In the genomic region with DNA sequence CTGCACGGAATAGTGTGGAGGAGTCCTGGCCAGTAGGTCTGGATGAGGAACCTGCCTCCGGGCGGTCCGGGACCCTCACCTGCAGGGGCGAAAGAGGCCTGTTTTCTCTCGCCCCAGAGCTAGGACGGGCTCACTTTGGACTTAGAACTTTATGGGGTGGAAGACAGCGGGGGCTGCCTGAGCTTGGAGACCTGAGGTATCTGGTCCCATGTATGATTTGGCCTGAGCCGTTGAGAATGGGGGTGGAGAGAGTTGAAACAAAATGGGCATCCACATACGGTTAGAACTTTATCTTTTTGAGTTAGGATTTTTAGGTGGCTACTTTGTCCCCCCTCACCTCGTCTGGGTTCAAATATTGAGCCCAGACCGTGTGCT, we compare ENCODE assay signal across 8 cellular contexts. TPM values are rescaled to one million over a fixed set of nuclear protein-coding genes. Genes with fewer than 3 reads are reported as not detected.
A peak's percentile ranks its signal among the peaks of the same experiment; 100 is the strongest.
DNase-seq lines count a peak whose midpoint lies in the region; ATAC-seq and TF ChIP-seq lines count a peak whose summit lies in the region.

No MANE protein-coding gene starts in this region.

- TF ChIP-seq CTCF in AG10803 (conservative IDR thresholded peaks at IDR 0.05; ENCODE audit: low read length), result no peak

- H3K4me3 Mint-ChIP-seq in activated T-helper 17 cell treated with anti-CD3 and anti-CD28 coated beads, Interleukin-2, amount 50 U/mL, for 72 hours, result peak overlapping the region; percentile 99
- H3K4me3 Mint-ChIP-seq in stimulated activated memory B cell treated with anti-CD40 and anti-IgM and Interleukin-4, amounts not matched to agents 10 μg/mL and 1 μg/mL and 100 μg/mL, for 72 hours, result peak overlapping the region; percentile 97

- peaks cover 74% of the 10 kb centered on the region for H3K36me3 Mint-ChIP-seq in activated T-helper 17 cell treated with anti-CD3 and anti-CD28 coated beads, Interleukin-2, amount 50 U/mL, for 72 hours (ENCODE audit: low read depth)
- H3K36me3 Mint-ChIP-seq in stimulated activated memory B cell treated with anti-CD40 and anti-IgM and Interleukin-4, amounts not matched to agents 10 μg/mL and 1 μg/mL and 100 μg/mL, for 72 hours, result peaks cover 17% of the 10 kb centered on the region

- H3K4me3 ChIP-seq in AG10803 (ENCODE audit: low read length), result peak overlapping the region; percentile 97
- peak overlapping the region; percentile 97 for H3K4me3 ChIP-seq in iPS-11a (ENCODE audit: low read depth, low read length)

- no peaks in the 10 kb centered on the region for H3K9me3 Mint-ChIP-seq in activated T-helper 17 cell treated with anti-CD3 and anti-CD28 coated beads, Interleukin-2, amount 50 U/mL, for 72 hours
- H3K9me3 Mint-ChIP-seq in stimulated activated memory B cell treated with anti-CD40 and anti-IgM and Interleukin-4, amounts not matched to agents 10 μg/mL and 1 μg/mL and 100 μg/mL, for 72 hours, result no peaks in the 10 kb centered on the region

- H3K4me1 Mint-ChIP-seq in activated T-helper 17 cell treated with anti-CD3 and anti-CD28 coated beads, Interleukin-2, amount 50 U/mL, for 72 hours, result peaks cover 49% of the 10 kb centered on the region
- peaks cover 84% of the 10 kb centered on the region for H3K4me1 Mint-ChIP-seq in stimulated activated memory B cell treated with anti-CD40 and anti-IgM and Interleukin-4, amounts not matched to agents 10 μg/mL and 1 μg/mL and 100 μg/mL, for 72 hours

- no peaks in the 10 kb centered on the region for H3K27me3 Mint-ChIP-seq in activated T-helper 17 cell treated with anti-CD3 and anti-CD28 coated beads, Interleukin-2, amount 50 U/mL, for 72 hours
- H3K27me3 Mint-ChIP-seq in stimulated activated memory B cell treated with anti-CD40 and anti-IgM and Interleukin-4, amounts not matched to agents 10 μg/mL and 1 μg/mL and 100 μg/mL, for 72 hours, result no peaks in the 10 kb centered on the region

- ATAC-seq in GM18870 (IDR thresholded peaks at IDR 0.05; ENCODE audit: unreplicated experiment) (peak; percentile 36), HG03066 (IDR thresholded peaks at IDR 0.05; ENCODE audit: low read depth, unreplicated experiment) (peak; percentile 36)
- ATAC-seq in activated T-helper 17 cell treated with anti-CD3 and anti-CD28 coated beads, Interleukin-2, amount 50 U/mL, for 72 hours (replicated peaks), result peak; percentile 72
- ATAC-seq in stimulated activated memory B cell treated with anti-CD40 and anti-IgM and Interleukin-4, amounts not matched to agents 10 μg/mL and 1 μg/mL and 100 μg/mL, for 72 hours, result peak; percentile 77

- peak overlapping the region; percentile 100 for H3K27ac Mint-ChIP-seq in activated T-helper 17 cell treated with anti-CD3 and anti-CD28 coated beads, Interleukin-2, amount 50 U/mL, for 72 hours
- H3K27ac Mint-ChIP-seq in stimulated activated memory B cell treated with anti-CD40 and anti-IgM and Interleukin-4, amounts not matched to agents 10 μg/mL and 1 μg/mL and 100 μg/mL, for 72 hours, result peak overlapping the region; percentile 100

- DNase-seq in AG10803 (ENCODE audit: low read depth) (no peak), dedifferentiated amniotic fluid mesenchymal stem cell (ENCODE audit: extremely low spot score) (no peak), MV-4-11 (lab: John Stamatoyannopoulos, UW) (no peak)

RNA-seq across cellular contexts. Expression of gene ETF1, which starts 0.7 kb away (rescaled TPM):
- total RNA-seq in activated T-helper 17 cell treated with anti-CD3 and anti-CD28 coated beads, Interleukin-2, amount 50 U/mL, for 72 hours, result 100 to 1,000 TPM in 1 of 2 donors, 10 to 100 TPM in 1; 73.0 to 159 TPM

RNA-seq across cellular contexts. Expression of gene HSPA9, which starts 31.5 kb away (rescaled TPM):
- 100 to 1,000 TPM; 220 to 398 TPM for total RNA-seq in activated T-helper 17 cell treated with anti-CD3 and anti-CD28 coated beads, Interleukin-2, amount 50 U/mL, for 72 hours
